Comparison of ENCODE assay signal across 2 cellular contexts in the genomic region with DNA sequence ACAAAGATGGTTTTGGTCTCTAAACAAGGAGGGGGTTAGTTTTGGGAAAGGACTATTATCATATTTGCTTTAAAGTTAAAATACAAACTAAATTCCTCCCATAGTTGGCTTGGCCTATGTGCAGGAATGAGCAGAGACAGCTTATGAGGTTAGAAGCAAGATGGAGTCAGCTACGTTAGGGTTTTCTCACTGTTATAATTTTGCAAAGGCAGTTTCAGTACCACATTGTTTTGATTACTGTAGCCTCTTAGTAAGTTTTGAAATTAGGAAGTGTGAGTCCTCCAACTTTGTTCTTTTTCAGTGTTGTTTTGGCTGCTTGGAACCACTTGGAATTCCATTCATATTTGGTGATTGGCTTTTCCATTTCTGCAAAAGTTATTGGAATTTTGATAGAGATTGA.
TF ChIP-seq lines count a peak whose summit lies in the region.

No MANE protein-coding gene starts in this region.

TF ChIP-seq in IMR-90, 13 proteins besides CTCF, POLR2A, EP300 and RAD21:
- TF ChIP-seq CEBPB (IDR thresholded peaks at IDR 0.05; ENCODE audit: low read depth, low read length) (no peak), MAZ (IDR thresholded peaks at IDR 0.05; ENCODE audit: borderline replicate concordance, low read depth, low read length) (no peak), FOS (IDR thresholded peaks at IDR 0.05; ENCODE audit: low read depth, low read length) (no peak), NFE2L2 (IDR thresholded peaks at IDR 0.05; ENCODE audit: low read depth, low read length) (no peak), CHD1 (IDR thresholded peaks at IDR 0.05; ENCODE audit: low read depth, low read length) (no peak), SMC3 (IDR thresholded peaks at IDR 0.05; ENCODE audit: low read depth, low read length) (no peak), BHLHE40 (IDR thresholded peaks at IDR 0.05; ENCODE audit: low read depth, low read length) (no peak)
- TF ChIP-seq, protein P1, sequence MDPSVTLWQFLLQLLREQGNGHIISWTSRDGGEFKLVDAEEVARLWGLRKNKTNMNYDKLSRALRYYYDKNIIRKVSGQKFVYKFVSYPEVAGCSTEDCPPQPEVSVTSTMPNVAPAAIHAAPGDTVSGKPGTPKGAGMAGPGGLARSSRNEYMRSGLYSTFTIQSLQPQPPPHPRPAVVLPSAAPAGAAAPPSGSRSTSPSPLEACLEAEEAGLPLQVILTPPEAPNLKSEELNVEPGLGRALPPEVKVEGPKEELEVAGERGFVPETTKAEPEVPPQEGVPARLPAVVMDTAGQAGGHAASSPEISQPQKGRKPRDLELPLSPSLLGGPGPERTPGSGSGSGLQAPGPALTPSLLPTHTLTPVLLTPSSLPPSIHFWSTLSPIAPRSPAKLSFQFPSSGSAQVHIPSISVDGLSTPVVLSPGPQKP (IDR thresholded peaks at IDR 0.05; ENCODE audit: borderline replicate concordance, low read depth, low read length) = no peak
- TF ChIP-seq, protein P2, sequence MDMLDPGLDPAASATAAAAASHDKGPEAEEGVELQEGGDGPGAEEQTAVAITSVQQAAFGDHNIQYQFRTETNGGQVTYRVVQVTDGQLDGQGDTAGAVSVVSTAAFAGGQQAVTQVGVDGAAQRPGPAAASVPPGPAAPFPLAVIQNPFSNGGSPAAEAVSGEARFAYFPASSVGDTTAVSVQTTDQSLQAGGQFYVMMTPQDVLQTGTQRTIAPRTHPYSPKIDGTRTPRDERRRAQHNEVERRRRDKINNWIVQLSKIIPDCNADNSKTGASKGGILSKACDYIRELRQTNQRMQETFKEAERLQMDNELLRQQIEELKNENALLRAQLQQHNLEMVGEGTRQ (IDR thresholded peaks at IDR 0.05; ENCODE audit: low read depth, low read length) = no peak

TF ChIP-seq in GM12878, 131 proteins besides CTCF, POLR2A, EP300 and RAD21:
- TF ChIP-seq HDAC2 (IDR thresholded peaks at IDR 0.05) (no peak), BMI1 (IDR thresholded peaks at IDR 0.05; ENCODE audit: borderline replicate concordance) (no peak), ZNF384 (IDR thresholded peaks at IDR 0.05; ENCODE audit: borderline replicate concordance, low read depth, low read length) (no peak), TCF7 (IDR thresholded peaks at IDR 0.05; ENCODE audit: borderline replicate concordance) (no peak), BCL11A (IDR thresholded peaks at IDR 0.05; ENCODE audit: low read depth, low read length) (no peak), TCF12 (IDR thresholded peaks at IDR 0.05; ENCODE audit: low read depth, low read length) (no peak), ZNF274 (IDR thresholded peaks at IDR 0.05; ENCODE audit: insufficient read depth, insufficient read length) (no peak), POU2F2 (IDR thresholded peaks at IDR 0.05; ENCODE audit: borderline replicate concordance, low read depth, low read length) (no peak), BRCA1 (IDR thresholded peaks at IDR 0.05; ENCODE audit: low read depth, low read length) (no peak), RAD51 (IDR thresholded peaks at IDR 0.05) (no peak), RELA (IDR thresholded peaks at IDR 0.05; ENCODE audit: borderline replicate concordance, partially characterized antibody) (no peak), CEBPB (IDR thresholded peaks at IDR 0.05; ENCODE audit: borderline replicate concordance in 1 of 2, low read depth in 2 of 2, low read length in 2 of 2) (no peak), EZH2 (IDR thresholded peaks at IDR 0.05; ENCODE audit: borderline replicate concordance, control insufficient read depth, low read depth, low read length) (no peak)
- TF ChIP-seq, protein P3, sequence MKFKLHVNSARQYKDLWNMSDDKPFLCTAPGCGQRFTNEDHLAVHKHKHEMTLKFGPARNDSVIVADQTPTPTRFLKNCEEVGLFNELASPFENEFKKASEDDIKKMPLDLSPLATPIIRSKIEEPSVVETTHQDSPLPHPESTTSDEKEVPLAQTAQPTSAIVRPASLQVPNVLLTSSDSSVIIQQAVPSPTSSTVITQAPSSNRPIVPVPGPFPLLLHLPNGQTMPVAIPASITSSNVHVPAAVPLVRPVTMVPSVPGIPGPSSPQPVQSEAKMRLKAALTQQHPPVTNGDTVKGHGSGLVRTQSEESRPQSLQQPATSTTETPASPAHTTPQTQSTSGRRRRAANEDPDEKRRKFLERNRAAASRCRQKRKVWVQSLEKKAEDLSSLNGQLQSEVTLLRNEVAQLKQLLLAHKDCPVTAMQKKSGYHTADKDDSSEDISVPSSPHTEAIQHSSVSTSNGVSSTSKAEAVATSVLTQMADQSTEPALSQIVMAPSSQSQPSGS (IDR thresholded peaks at IDR 0.05; ENCODE audit: low read length) = no peak
- TF ChIP-seq, protein P4, sequence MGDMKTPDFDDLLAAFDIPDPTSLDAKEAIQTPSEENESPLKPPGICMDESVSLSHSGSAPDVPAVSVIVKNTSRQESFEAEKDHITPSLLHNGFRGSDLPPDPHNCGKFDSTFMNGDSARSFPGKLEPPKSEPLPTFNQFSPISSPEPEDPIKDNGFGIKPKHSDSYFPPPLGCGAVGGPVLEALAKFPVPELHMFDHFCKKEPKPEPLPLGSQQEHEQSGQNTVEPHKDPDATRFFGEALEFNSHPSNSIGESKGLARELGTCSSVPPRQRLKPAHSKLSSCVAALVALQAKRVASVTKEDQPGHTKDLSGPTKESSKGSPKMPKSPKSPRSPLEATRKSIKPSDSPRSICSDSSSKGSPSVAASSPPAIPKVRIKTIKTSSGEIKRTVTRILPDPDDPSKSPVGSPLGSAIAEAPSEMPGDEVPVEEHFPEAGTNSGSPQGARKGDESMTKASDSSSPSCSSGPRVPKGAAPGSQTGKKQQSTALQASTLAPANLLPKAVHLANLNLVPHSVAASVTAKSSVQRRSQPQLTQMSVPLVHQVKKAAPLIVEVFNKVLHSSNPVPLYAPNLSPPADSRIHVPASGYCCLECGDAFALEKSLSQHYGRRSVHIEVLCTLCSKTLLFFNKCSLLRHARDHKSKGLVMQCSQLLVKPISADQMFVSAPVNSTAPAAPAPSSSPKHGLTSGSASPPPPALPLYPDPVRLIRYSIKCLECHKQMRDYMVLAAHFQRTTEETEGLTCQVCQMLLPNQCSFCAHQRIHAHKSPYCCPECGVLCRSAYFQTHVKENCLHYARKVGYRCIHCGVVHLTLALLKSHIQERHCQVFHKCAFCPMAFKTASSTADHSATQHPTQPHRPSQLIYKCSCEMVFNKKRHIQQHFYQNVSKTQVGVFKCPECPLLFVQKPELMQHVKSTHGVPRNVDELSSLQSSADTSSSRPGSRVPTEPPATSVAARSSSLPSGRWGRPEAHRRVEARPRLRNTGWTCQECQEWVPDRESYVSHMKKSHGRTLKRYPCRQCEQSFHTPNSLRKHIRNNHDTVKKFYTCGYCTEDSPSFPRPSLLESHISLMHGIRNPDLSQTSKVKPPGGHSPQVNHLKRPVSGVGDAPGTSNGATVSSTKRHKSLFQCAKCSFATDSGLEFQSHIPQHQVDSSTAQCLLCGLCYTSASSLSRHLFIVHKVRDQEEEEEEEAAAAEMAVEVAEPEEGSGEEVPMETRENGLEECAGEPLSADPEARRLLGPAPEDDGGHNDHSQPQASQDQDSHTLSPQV (IDR thresholded peaks at IDR 0.05) = 0 out of 2 replicates have a peak, but pooled peaks have one; percentile 45
- TF ChIP-seq, protein P5, sequence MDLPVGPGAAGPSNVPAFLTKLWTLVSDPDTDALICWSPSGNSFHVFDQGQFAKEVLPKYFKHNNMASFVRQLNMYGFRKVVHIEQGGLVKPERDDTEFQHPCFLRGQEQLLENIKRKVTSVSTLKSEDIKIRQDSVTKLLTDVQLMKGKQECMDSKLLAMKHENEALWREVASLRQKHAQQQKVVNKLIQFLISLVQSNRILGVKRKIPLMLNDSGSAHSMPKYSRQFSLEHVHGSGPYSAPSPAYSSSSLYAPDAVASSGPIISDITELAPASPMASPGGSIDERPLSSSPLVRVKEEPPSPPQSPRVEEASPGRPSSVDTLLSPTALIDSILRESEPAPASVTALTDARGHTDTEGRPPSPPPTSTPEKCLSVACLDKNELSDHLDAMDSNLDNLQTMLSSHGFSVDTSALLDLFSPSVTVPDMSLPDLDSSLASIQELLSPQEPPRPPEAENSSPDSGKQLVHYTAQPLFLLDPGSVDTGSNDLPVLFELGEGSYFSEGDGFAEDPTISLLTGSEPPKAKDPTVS (IDR thresholded peaks at IDR 0.05; ENCODE audit: low read depth, low read length) = no peak
- TF ChIP-seq, protein P6, sequence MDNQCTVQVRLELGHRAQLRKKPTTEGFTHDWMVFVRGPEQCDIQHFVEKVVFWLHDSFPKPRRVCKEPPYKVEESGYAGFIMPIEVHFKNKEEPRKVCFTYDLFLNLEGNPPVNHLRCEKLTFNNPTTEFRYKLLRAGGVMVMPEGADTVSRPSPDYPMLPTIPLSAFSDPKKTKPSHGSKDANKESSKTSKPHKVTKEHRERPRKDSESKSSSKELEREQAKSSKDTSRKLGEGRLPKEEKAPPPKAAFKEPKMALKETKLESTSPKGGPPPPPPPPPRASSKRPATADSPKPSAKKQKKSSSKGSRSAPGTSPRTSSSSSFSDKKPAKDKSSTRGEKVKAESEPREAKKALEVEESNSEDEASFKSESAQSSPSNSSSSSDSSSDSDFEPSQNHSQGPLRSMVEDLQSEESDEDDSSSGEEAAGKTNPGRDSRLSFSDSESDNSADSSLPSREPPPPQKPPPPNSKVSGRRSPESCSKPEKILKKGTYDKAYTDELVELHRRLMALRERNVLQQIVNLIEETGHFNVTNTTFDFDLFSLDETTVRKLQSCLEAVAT (IDR thresholded peaks at IDR 0.05) = no peak
- TF ChIP-seq, protein P7, sequence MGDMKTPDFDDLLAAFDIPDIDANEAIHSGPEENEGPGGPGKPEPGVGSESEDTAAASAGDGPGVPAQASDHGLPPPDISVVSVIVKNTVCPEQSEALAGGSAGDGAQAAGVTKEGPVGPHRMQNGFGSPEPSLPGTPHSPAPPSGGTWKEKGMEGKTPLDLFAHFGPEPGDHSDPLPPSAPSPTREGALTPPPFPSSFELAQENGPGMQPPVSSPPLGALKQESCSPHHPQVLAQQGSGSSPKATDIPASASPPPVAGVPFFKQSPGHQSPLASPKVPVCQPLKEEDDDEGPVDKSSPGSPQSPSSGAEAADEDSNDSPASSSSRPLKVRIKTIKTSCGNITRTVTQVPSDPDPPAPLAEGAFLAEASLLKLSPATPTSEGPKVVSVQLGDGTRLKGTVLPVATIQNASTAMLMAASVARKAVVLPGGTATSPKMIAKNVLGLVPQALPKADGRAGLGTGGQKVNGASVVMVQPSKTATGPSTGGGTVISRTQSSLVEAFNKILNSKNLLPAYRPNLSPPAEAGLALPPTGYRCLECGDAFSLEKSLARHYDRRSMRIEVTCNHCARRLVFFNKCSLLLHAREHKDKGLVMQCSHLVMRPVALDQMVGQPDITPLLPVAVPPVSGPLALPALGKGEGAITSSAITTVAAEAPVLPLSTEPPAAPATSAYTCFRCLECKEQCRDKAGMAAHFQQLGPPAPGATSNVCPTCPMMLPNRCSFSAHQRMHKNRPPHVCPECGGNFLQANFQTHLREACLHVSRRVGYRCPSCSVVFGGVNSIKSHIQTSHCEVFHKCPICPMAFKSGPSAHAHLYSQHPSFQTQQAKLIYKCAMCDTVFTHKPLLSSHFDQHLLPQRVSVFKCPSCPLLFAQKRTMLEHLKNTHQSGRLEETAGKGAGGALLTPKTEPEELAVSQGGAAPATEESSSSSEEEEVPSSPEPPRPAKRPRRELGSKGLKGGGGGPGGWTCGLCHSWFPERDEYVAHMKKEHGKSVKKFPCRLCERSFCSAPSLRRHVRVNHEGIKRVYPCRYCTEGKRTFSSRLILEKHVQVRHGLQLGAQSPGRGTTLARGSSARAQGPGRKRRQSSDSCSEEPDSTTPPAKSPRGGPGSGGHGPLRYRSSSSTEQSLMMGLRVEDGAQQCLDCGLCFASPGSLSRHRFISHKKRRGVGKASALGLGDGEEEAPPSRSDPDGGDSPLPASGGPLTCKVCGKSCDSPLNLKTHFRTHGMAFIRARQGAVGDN (IDR thresholded peaks at IDR 0.05) = peak; percentile 34; the same call in 1 of the 2 replicates
